Comparison of ENCODE assay signal across 16 cellular contexts in the genomic region with DNA sequence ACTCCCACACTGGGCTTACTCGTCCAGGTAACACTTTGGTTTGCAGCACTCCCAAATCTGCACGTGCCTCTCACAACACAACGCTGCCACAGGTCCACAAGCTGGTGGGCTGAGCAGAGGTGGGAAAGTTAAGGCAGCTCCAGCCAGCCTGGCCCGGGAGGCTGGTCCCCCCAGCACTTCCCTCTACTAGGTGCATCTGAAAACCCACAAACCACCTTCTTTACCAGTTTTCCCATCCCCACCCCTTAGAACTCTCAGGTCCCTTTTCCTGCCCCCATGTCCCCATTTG. TPM values are rescaled to one million over a fixed set of nuclear protein-coding genes. Genes with fewer than 3 reads are reported as not detected.
A peak's percentile ranks its signal among the peaks of the same experiment; 100 is the strongest.
DNase-seq lines count a peak whose midpoint lies in the region; ATAC-seq, FAIRE-seq and TF ChIP-seq lines count a peak whose summit lies in the region.
"Had no signal": no experiment of that assay in that cellular context is flagged by ENCODE, and none has a peak within 500 bp of the region (broad histone marks: within the 10 kb centered on the region; RNA-seq: fewer than 3 reads in every experiment).

No MANE protein-coding gene starts in this region.

- no peak overlapping the region for H3K9ac ChIP-seq in astrocyte (ENCODE audit: low read length)
- no peak overlapping the region for H3K9ac ChIP-seq in neuronal stem cell (ENCODE audit: low read depth, low read length, poor library complexity)
- no peak overlapping the region for H3K9ac ChIP-seq in colonic mucosa (ENCODE audit: low read depth in 2 of 2, low read length in 2 of 2)

- H2AFZ ChIP-seq in astrocyte (ENCODE audit: low read depth, low read length): no peak overlapping the region
- peak overlapping the region; percentile 10 for H2AFZ ChIP-seq in neuronal stem cell (ENCODE audit: low read length)

- H3K27ac ChIP-seq in KOPT-K1 (ENCODE audit: low read depth, low read length, poor library complexity, severe bottlenecking): peak overlapping the region; percentile 14
- no peak overlapping the region for H3K27ac ChIP-seq in astrocyte (ENCODE audit: low read depth, low read length)
- H3K27ac ChIP-seq in neuronal stem cell (replicated peaks; ENCODE audit: low read length): no peak overlapping the region
- H3K27ac ChIP-seq in colonic mucosa: no peak overlapping the region

- H3K79me1 ChIP-seq in neuronal stem cell (ENCODE audit: low read depth, low read length): peaks cover 15% of the 10 kb centered on the region

- peaks cover 8% of the 10 kb centered on the region for H4K20me1 ChIP-seq in astrocyte (ENCODE audit: insufficient read depth, low read length)

- CTCF ChIA-PET in activated CD4-positive, alpha-beta T cell treated with anti-CD3 and anti-CD28 coated beads for 36 hours (lab: Charles Lee): interaction anchor here (1.2 to 2.2 kb wide), 3 partner anchors 8 to 166 kb away, joined by 3 to 6 read pairs (median 4); no protein-coding TSS in a partner anchor

- no peaks in the 10 kb centered on the region for H3K36me3 ChIP-seq in KOPT-K1 (ENCODE audit: insufficient read depth, low read length)
- H3K36me3 ChIP-seq in astrocyte (ENCODE audit: insufficient read depth, low read length): no peaks in the 10 kb centered on the region
- no peaks in the 10 kb centered on the region for H3K36me3 ChIP-seq in neuronal stem cell (replicated peaks in 1 of 2; ENCODE audit: control insufficient read depth in 2 of 2, insufficient read depth in 2 of 2, low read length in 2 of 2)
- H3K36me3 ChIP-seq in colonic mucosa: no peaks in the 10 kb centered on the region
- H3K36me3 ChIP-seq: left ventricle myocardium inferior had no signal

- FAIRE-seq in astrocyte (lab: Jason Lieb, UNC): no peak

- H3K27me3 ChIP-seq in astrocyte (ENCODE audit: insufficient read depth, low read length): no peaks in the 10 kb centered on the region
- no peaks in the 10 kb centered on the region for H3K27me3 ChIP-seq in neuronal stem cell (ENCODE audit: control insufficient read depth in 3 of 3, insufficient read depth in 3 of 3, low read depth in 1 of 3, low read length in 3 of 3)
- no peaks in the 10 kb centered on the region for H3K27me3 ChIP-seq in colonic mucosa
- H3K27me3 ChIP-seq: testis had no signal

- H3K36me3 Mint-ChIP-seq in activated CD4-positive, alpha-beta T cell treated with anti-CD3 and anti-CD28 coated beads for 36 hours (ENCODE audit: low read depth): no peaks in the 10 kb centered on the region
- no peaks in the 10 kb centered on the region for H3K36me3 Mint-ChIP-seq in astrocyte (ENCODE audit: low read depth, unreplicated experiment)

- H3K9me3 ChIP-seq in KOPT-K1 (ENCODE audit: insufficient read depth, low read length, poor library complexity, severe bottlenecking): no peaks in the 10 kb centered on the region
- H3K9me3 ChIP-seq in astrocyte (ENCODE audit: insufficient read depth, low read depth, low read length): no peaks in the 10 kb centered on the region
- H3K9me3 ChIP-seq in neuronal stem cell (replicated peaks in 1 of 2; ENCODE audit: control insufficient read depth in 2 of 2, insufficient read depth in 1 of 2, low read depth in 1 of 2, low read length in 2 of 2): no peaks in the 10 kb centered on the region
- H3K9me3 ChIP-seq in colonic mucosa: no peaks in the 10 kb centered on the region
- H3K9me3 ChIP-seq: left ventricle myocardium inferior, testis had no signal

- peak overlapping the region; percentile 2 for H2BK15ac ChIP-seq in neuronal stem cell (ENCODE audit: low read length)

- no peak for DNase-seq in activated CD4-positive, alpha-beta T cell treated with anti-CD3 and anti-CD28 coated beads for 36 hours
- no peak for DNase-seq in activated CD4-positive, alpha-beta T cell treated with anti-CD3 and anti-CD28 coated beads, Interleukin-2, amount 50 U/mL, for 1 hour
- DNase-seq in astrocyte (ENCODE audit: low read depth) (no peak), neuronal stem cell (ENCODE audit: low spot score) (no peak), epidermal melanocyte (ENCODE audit: insufficient read length, low spot score) (no peak), colonic mucosa (no peak), GF-D8 (lab: John Stamatoyannopoulos, UW) (no peak)
- DNase-seq: 8988T, foreskin fibroblast, left ventricle myocardium inferior, NCI-H187, NCI-H510A treated with DMSO at 0.1 percent for 48 hours, PC-3, testis had no signal

- H3K4me1 ChIP-seq in astrocyte (ENCODE audit: insufficient read depth, low read length): peaks cover 18% of the 10 kb centered on the region
- peaks cover 7 to 18% of the 10 kb centered on the region in 2 donors for H3K4me1 ChIP-seq in neuronal stem cell (ENCODE audit: control insufficient read depth in 2 of 2, insufficient read depth in 1 of 2, low read depth in 1 of 2, low read length in 2 of 2)
- no peaks in the 10 kb centered on the region for H3K4me1 ChIP-seq in colonic mucosa

- no peak overlapping the region for H4K8ac ChIP-seq in neuronal stem cell (ENCODE audit: low read depth, low read length)

- no peaks in the 10 kb centered on the region for H3K27me3 Mint-ChIP-seq in activated CD4-positive, alpha-beta T cell treated with anti-CD3 and anti-CD28 coated beads for 36 hours
- H3K27me3 Mint-ChIP-seq in astrocyte (ENCODE audit: low read depth, unreplicated experiment): peaks cover 13% of the 10 kb centered on the region

- H3K27ac Mint-ChIP-seq in activated CD4-positive, alpha-beta T cell treated with anti-CD3 and anti-CD28 coated beads for 36 hours: no peak overlapping the region
- no peak overlapping the region for H3K27ac Mint-ChIP-seq in astrocyte (ENCODE audit: unreplicated experiment)

- H4K91ac ChIP-seq in neuronal stem cell (ENCODE audit: low read depth, low read length, poor library complexity): no peak overlapping the region

- no peak overlapping the region for H2BK5ac ChIP-seq in neuronal stem cell (ENCODE audit: low read length)

- POLR2A ChIA-PET in activated CD4-positive, alpha-beta T cell treated with anti-CD3 and anti-CD28 coated beads for 36 hours (lab: Charles Lee): no interaction called here

- H2BK12ac ChIP-seq in neuronal stem cell (ENCODE audit: low read length): no peak overlapping the region

- no peak overlapping the region for H3K23ac ChIP-seq in neuronal stem cell (ENCODE audit: low read depth, low read length, poor library complexity)

- no peak overlapping the region for H3K18ac ChIP-seq in neuronal stem cell (ENCODE audit: low read length)

- H3K79me2 ChIP-seq in astrocyte (ENCODE audit: insufficient read depth, low read length): no peaks in the 10 kb centered on the region

- no peak for TF ChIP-seq CTCF in astrocyte (IDR thresholded peaks at IDR 0.05; ENCODE audit: insufficient read depth, low read depth, low read length)
- TF ChIP-seq CTCF in colonic mucosa (IDR thresholded peaks at IDR 0.05): no peak

- peaks cover 26% of the 10 kb centered on the region for H3K4me1 Mint-ChIP-seq in activated CD4-positive, alpha-beta T cell treated with anti-CD3 and anti-CD28 coated beads for 36 hours
- peaks cover 7% of the 10 kb centered on the region for H3K4me1 Mint-ChIP-seq in astrocyte (ENCODE audit: low read depth, unreplicated experiment)

- H3K9me3 Mint-ChIP-seq in activated CD4-positive, alpha-beta T cell treated with anti-CD3 and anti-CD28 coated beads for 36 hours (ENCODE audit: low read depth): no peaks in the 10 kb centered on the region
- H3K9me3 Mint-ChIP-seq in astrocyte (ENCODE audit: unreplicated experiment): no peaks in the 10 kb centered on the region
- H3K9me3 Mint-ChIP-seq: CD14-positive monocyte had no signal

- H3K14ac ChIP-seq in neuronal stem cell (ENCODE audit: low read length): no peak overlapping the region

- intact Hi-C loops in activated CD4-positive, alpha-beta T cell treated with anti-CD3 and anti-CD28 coated beads for 36 hours (cut with DNase I, micrococcal nuclease): loop anchor here (1.0 to 10.0 kb wide), 7 partner anchors 47 to 445 kb away; a partner anchor contains a TSS
- intact Hi-C loops in colonic mucosa (cut with DNase I): no loop called here

- no CpG with 5 or more reads among the region's 4 CpGs for WGBS in neuronal stem cell (ENCODE audit: extremely low coverage in 2 of 2, insufficient read length in 2 of 2, insufficient replicate concordance in 1 of 2), 2 donors

- no peak overlapping the region for H2BK120ac ChIP-seq in neuronal stem cell (ENCODE audit: low read depth, low read length)

- H3K4me3 ChIP-seq in astrocyte (ENCODE audit: insufficient read depth, low read depth, low read length) (no peak overlapping the region), neuronal stem cell (ENCODE audit: low read length in 2 of 2) (no peak overlapping the region), colonic mucosa (no peak overlapping the region)
- H3K4me3 ChIP-seq: testis had no signal

- no peak for ATAC-seq in activated CD4-positive, alpha-beta T cell treated with anti-CD3 and anti-CD28 coated beads for 36 hours
- ATAC-seq: PC-3 had no signal

- H3K4me2 ChIP-seq in astrocyte (ENCODE audit: low read length) (no peak overlapping the region), neuronal stem cell (ENCODE audit: insufficient read depth, low read length, poor library complexity, severe bottlenecking) (no peak overlapping the region)

- peak overlapping the region; percentile 72 for H3K4me3 Mint-ChIP-seq in activated CD4-positive, alpha-beta T cell treated with anti-CD3 and anti-CD28 coated beads for 36 hours
- H3K4me3 Mint-ChIP-seq in astrocyte (ENCODE audit: unreplicated experiment): peak overlapping the region; percentile 83

- H3K4ac ChIP-seq in neuronal stem cell (ENCODE audit: low read length): peak overlapping the region; percentile 98

- H2AK5ac ChIP-seq in neuronal stem cell (ENCODE audit: low read depth, low read length): peak overlapping the region; percentile 10

RNA-seq across cellular contexts. Expression of a gene that starts 1.4 kb away (rescaled TPM):
- 10 to 100 TPM; 28.4 to 32.8 TPM for total RNA-seq in activated CD4-positive, alpha-beta T cell treated with anti-CD3 and anti-CD28 coated beads for 36 hours
- 46.9 and 47.7 TPM in 2 replicates for total RNA-seq in astrocyte
- polyA plus RNA-seq in neuronal stem cell (2013, experiment 1 of 2): 50.1 TPM
- polyA plus RNA-seq in neuronal stem cell (2013, experiment 2 of 2): 49.6 TPM
- total RNA-seq in colonic mucosa: 10 to 100 TPM; 34.0 to 59.4 TPM

RNA-seq across cellular contexts. Expression of a gene that starts 46.9 kb away (rescaled TPM):
- total RNA-seq in activated CD4-positive, alpha-beta T cell treated with anti-CD3 and anti-CD28 coated beads for 36 hours: 100 to 1,000 TPM; 103 to 141 TPM
- total RNA-seq in astrocyte (87.5 and 89.9 TPM in 2 replicates), colonic mucosa (100 to 1,000 TPM in 1 of 2 donors, 10 to 100 TPM in 1; 99.8 to 114 TPM)
- polyA plus RNA-seq in neuronal stem cell (2013, experiment 1 of 2): 66.1 TPM
- polyA plus RNA-seq in neuronal stem cell (2013, experiment 2 of 2): 64.7 TPM
